ENCODE assay signal across 11 cellular contexts in genomic region chr2:241514986-241515737, GRCh38. TPM values are rescaled to one million over a fixed set of nuclear protein-coding genes. Genes with fewer than 3 reads are reported as not detected.
DNase-seq lines count a peak whose midpoint lies in the region; ATAC-seq lines count a peak whose summit lies in the region.
"Had no signal": no experiment of that assay in that cellular context is flagged by ENCODE, and none has a peak within 500 bp of the region (broad histone marks: within the 10 kb centered on the region; RNA-seq: fewer than 3 reads in every experiment).

No MANE protein-coding gene starts in this region.

- peaks cover 6% of the 10 kb centered on the region for H3K36me3 Mint-ChIP-seq in activated T-helper 1 cell treated with anti-CD3 and anti-CD28 coated beads, Interleukin-12 subunit alpha, Interleukin-12 subunit beta, Interleukin-2, Interleukin-4 antibody, amounts not matched to agents 30 ng/mL and 10 ng/mL and 1 ng/mL, durations not matched to agents 14 hours and 24 hours and 36 hours (ENCODE audit: low read depth)

- DNase-seq in AG20443 (ENCODE audit: low spot score) = peak; percentile 41
- no peak for DNase-seq in activated T-helper 1 cell treated with anti-CD3 and anti-CD28 coated beads, Interleukin-12 subunit alpha, Interleukin-12 subunit beta, Interleukin-2, Interleukin-4 antibody, amounts not matched to agents 30 ng/mL and 10 ng/mL and 1 ng/mL, durations not matched to agents 14 hours and 24 hours and 36 hours (ENCODE audit: low spot score)
- DNase-seq in SIG-M5 (lab: John Stamatoyannopoulos, UW) = no peak
- DNase-seq in SHP77 (lab: John Stamatoyannopoulos, UW) = no peak
- DNase-seq: C1 segment of cervical spinal cord, Kasumi-1, spleen had no signal

- ATAC-seq in GM18868 (IDR thresholded peaks at IDR 0.05; ENCODE audit: unreplicated experiment) (peak; percentile 46), HG03095 (IDR thresholded peaks at IDR 0.05; ENCODE audit: unreplicated experiment) (peak; percentile 68), GM18861 (IDR thresholded peaks at IDR 0.05; ENCODE audit: unreplicated experiment) (no peak), HG03442 (IDR thresholded peaks at IDR 0.05; ENCODE audit: unreplicated experiment) (no peak)

- H3K27ac Mint-ChIP-seq in activated T-helper 1 cell treated with anti-CD3 and anti-CD28 coated beads, Interleukin-12 subunit alpha, Interleukin-12 subunit beta, Interleukin-2, Interleukin-4 antibody, amounts not matched to agents 30 ng/mL and 10 ng/mL and 1 ng/mL, durations not matched to agents 14 hours and 24 hours and 36 hours = peak overlapping the region; percentile 40

- peaks cover 8% of the 10 kb centered on the region for H3K9me3 Mint-ChIP-seq in activated T-helper 1 cell treated with anti-CD3 and anti-CD28 coated beads, Interleukin-12 subunit alpha, Interleukin-12 subunit beta, Interleukin-2, Interleukin-4 antibody, amounts not matched to agents 30 ng/mL and 10 ng/mL and 1 ng/mL, durations not matched to agents 14 hours and 24 hours and 36 hours

- H3K4me3 Mint-ChIP-seq in activated T-helper 1 cell treated with anti-CD3 and anti-CD28 coated beads, Interleukin-12 subunit alpha, Interleukin-12 subunit beta, Interleukin-2, Interleukin-4 antibody, amounts not matched to agents 30 ng/mL and 10 ng/mL and 1 ng/mL, durations not matched to agents 14 hours and 24 hours and 36 hours = no peak overlapping the region

- intact Hi-C loops in activated T-helper 1 cell treated with anti-CD3 and anti-CD28 coated beads, Interleukin-12 subunit alpha, Interleukin-12 subunit beta, Interleukin-2, Interleukin-4 antibody, amounts not matched to agents 30 ng/mL and 10 ng/mL and 1 ng/mL, durations not matched to agents 14 hours and 24 hours and 36 hours (cut with micrococcal nuclease) = no loop called here

- peaks cover 25% of the 10 kb centered on the region for H3K4me1 Mint-ChIP-seq in activated T-helper 1 cell treated with anti-CD3 and anti-CD28 coated beads, Interleukin-12 subunit alpha, Interleukin-12 subunit beta, Interleukin-2, Interleukin-4 antibody, amounts not matched to agents 30 ng/mL and 10 ng/mL and 1 ng/mL, durations not matched to agents 14 hours and 24 hours and 36 hours (ENCODE audit: low read depth)

- peaks cover 10% of the 10 kb centered on the region for H3K27me3 Mint-ChIP-seq in activated T-helper 1 cell treated with anti-CD3 and anti-CD28 coated beads, Interleukin-12 subunit alpha, Interleukin-12 subunit beta, Interleukin-2, Interleukin-4 antibody, amounts not matched to agents 30 ng/mL and 10 ng/mL and 1 ng/mL, durations not matched to agents 14 hours and 24 hours and 36 hours (ENCODE audit: insufficient read depth)

RNA-seq across cellular contexts. Expression of gene STK25, which starts 6.8 kb away (rescaled TPM):
- 125 and 133 TPM in 2 replicates for total RNA-seq in activated T-helper 1 cell treated with anti-CD3 and anti-CD28 coated beads, Interleukin-12 subunit alpha, Interleukin-12 subunit beta, Interleukin-2, Interleukin-4 antibody, amounts not matched to agents 30 ng/mL and 10 ng/mL and 1 ng/mL, durations not matched to agents 14 hours and 24 hours and 36 hours

RNA-seq across cellular contexts. Expression of gene BOK, which starts 43.4 kb away (rescaled TPM):
- 0.07 TPM in 1 of 2 replicates, not detected in the other for total RNA-seq in activated T-helper 1 cell treated with anti-CD3 and anti-CD28 coated beads, Interleukin-12 subunit alpha, Interleukin-12 subunit beta, Interleukin-2, Interleukin-4 antibody, amounts not matched to agents 30 ng/mL and 10 ng/mL and 1 ng/mL, durations not matched to agents 14 hours and 24 hours and 36 hours

Comparison
In these comparisons a context has a peak if more than half of its experiments do, and no peak if none do; other contexts are left out.
1. ATAC-seq: peak in GM18868 (single experiment) and HG03095 (single experiment); none in GM18861 (single experiment) and HG03442 (single experiment).